ENCODE assay signal across 9 cellular contexts in genomic region chr19:51799311-51799997, GRCh38. TPM values are rescaled to one million over a fixed set of nuclear protein-coding genes. Genes with fewer than 3 reads are reported as not detected.
A peak's percentile ranks its signal among the peaks of the same experiment; 100 is the strongest.
DNase-seq lines count a peak whose midpoint lies in the region; ATAC-seq and TF ChIP-seq lines count a peak whose summit lies in the region.
"Had no signal": no experiment of that assay in that cellular context is flagged by ENCODE, and none has a peak within 500 bp of the region (broad histone marks: within the 10 kb centered on the region; RNA-seq: fewer than 3 reads in every experiment).

No MANE protein-coding gene starts in this region.

- H3K27me3 ChIP-seq in SJCRH30 (no peaks in the 10 kb centered on the region), foreskin keratinocyte (no peaks in the 10 kb centered on the region)

- H3K9me3 ChIP-seq in SJCRH30 (replicated peaks), result no peaks in the 10 kb centered on the region

- no peaks in the 10 kb centered on the region for H3K36me3 ChIP-seq in SJCRH30

- H3K4me1 ChIP-seq in SJCRH30, result no peaks in the 10 kb centered on the region
- no peaks in the 10 kb centered on the region for H3K4me1 ChIP-seq in foreskin keratinocyte

- H3K27ac ChIP-seq in SJCRH30 (no peak overlapping the region; the same call in 1 of the 2 replicates), foreskin keratinocyte (no peak overlapping the region)

- DNase-seq in EH (ENCODE audit: low read depth), result peak; percentile 97
- peak; percentile 50 to 66 for DNase-seq in SJCRH30
- DNase-seq in foreskin keratinocyte, result peak; percentile 32 to 63
- peak; percentile 96 for DNase-seq in posterior vena cava (ENCODE audit: low spot score)
- DNase-seq in cerebellar nuclear complex (lab: John Stamatoyannopoulos, UW), result no peak
- DNase-seq in activated effector memory CD4-positive, alpha-beta T cell treated with anti-CD3 and anti-CD28 coated beads, Interleukin-2, amount 50 U/mL, for 16 hours, result no peak
- no peak for DNase-seq in NCI-H524 (lab: John Stamatoyannopoulos, UW)
- no peak for DNase-seq in cortex of kidney (lab: John Stamatoyannopoulos, UW)

- H3K4me3 ChIP-seq in SJCRH30, result no peak overlapping the region

- TF ChIP-seq CTCF in foreskin keratinocyte (conservative IDR thresholded peaks at IDR 0.05), result no peak

- intact Hi-C loops in posterior vena cava (cut with DNase I), result no loop called here

- peak; percentile 67 for ATAC-seq in foreskin keratinocyte

RNA-seq across cellular contexts. Expression of gene FPR3, which starts 4.5 kb away (rescaled TPM):
- total RNA-seq in SJCRH30 (2014; rRNA removed; shearing (Covaris generic)), result not detected in 2 replicates
- total RNA-seq in foreskin keratinocyte, result not detected in 2 replicates
- not detected in 2 replicates for polyA plus RNA-seq in foreskin keratinocyte
- 10 to 100 TPM; 14.5 to 15.0 TPM for total RNA-seq in posterior vena cava
- total RNA-seq: H1 had no signal
- polyA plus RNA-seq: H1 had no signal

RNA-seq across cellular contexts. Expression of gene FPR2, which starts 38.5 kb away (rescaled TPM):
- total RNA-seq in SJCRH30 (2014; rRNA removed; shearing (Covaris generic)), result not detected in 2 replicates
- total RNA-seq in foreskin keratinocyte (not detected in 2 replicates), posterior vena cava (1 to 10 TPM; 1.7 to 6.9 TPM)
- polyA plus RNA-seq in foreskin keratinocyte, result not detected in 2 replicates
- total RNA-seq: H1 had no signal

RNA-seq across cellular contexts. Expression of gene FPR1, which starts 47.8 kb away (rescaled TPM):
- not detected in 2 replicates for total RNA-seq in SJCRH30 (2014; rRNA removed; shearing (Covaris generic))
- total RNA-seq in foreskin keratinocyte (0.46 TPM in 1 of 2 replicates, not detected in the other), posterior vena cava (10 to 100 TPM; 24.0 to 38.3 TPM)
- polyA plus RNA-seq in foreskin keratinocyte, result 0.40 TPM in 1 of 2 replicates, not detected in the other
- total RNA-seq: H1 had no signal

Comparison
In these comparisons a context has a peak if more than half of its experiments do, and no peak if none do; other contexts are left out.
1. DNase-seq: peak in EH (single experiment), SJCRH30 (2 of 2), foreskin keratinocyte (2 of 2) and posterior vena cava (single experiment); none in cerebellar nuclear complex (0 of 2), activated effector memory CD4-positive, alpha-beta T cell treated with anti-CD3 and anti-CD28 coated beads, Interleukin-2, amount 50 U/mL, for 16 hours (single experiment), NCI-H524 (0 of 2) and cortex of kidney (single experiment).
2. RNA of gene FPR3, which starts 4.5 kb away (total RNA-seq): 14.5 to 15.0 TPM in posterior vena cava; not detected in SJCRH30 and not detected in foreskin keratinocyte; every median in the first group is over 10 times any median in the second.
3. RNA of gene FPR1, which starts 47.8 kb away (total RNA-seq): 24.0 to 38.3 TPM in posterior vena cava; 0.46 TPM in foreskin keratinocyte and not detected in SJCRH30; every median in the first group is over 10 times any median in the second.